ENCODE assay signal across 8 cellular contexts in the genomic region with DNA sequence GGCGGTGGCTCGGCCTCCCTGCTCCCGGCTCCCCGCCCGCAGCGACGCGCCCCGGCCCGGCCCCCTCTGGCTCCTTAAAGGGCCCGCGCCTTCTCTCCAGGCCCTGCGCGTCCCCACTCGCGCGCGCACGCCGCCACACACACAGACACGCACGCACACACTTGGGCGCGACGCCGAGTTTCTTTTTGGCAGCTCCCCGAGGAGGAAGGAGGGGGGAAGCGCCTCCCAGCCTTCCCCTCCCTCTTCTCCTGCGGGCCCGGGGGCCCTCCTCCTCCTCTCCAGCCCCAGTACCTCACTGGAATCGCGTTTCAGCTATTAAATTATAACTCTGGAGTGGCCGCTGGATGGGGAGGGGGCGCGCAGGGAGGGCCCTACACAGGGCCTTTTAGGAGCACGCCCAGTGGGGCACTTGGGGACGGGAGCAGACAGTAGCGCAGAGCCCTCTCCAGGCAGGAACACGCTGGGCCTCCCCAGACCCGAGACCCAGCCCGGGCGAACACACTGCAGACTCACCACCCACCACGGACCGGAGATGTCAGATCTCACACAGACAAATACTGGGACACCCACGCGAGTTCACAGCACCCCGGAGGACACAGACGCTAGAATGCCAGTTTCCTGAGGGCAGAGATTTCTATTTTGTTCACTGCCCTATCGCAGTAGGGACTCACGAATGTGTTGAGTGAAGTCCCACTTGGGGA. TPM values are rescaled to one million over a fixed set of nuclear protein-coding genes. Genes with fewer than 3 reads are reported as not detected.
DNase-seq lines count a peak whose midpoint lies in the region; ATAC-seq and TF ChIP-seq lines count a peak whose summit lies in the region.

No MANE protein-coding gene starts in this region.

- intact Hi-C loops in heart left ventricle (cut with DNase I) (loop anchor here (1.0 to 10.0 kb wide), 20 partner anchors 49 to 533 kb away; no protein-coding TSS in a partner anchor), posterior cingulate gyrus (cut with DNase I) (loop anchor here (1.0 to 10.0 kb wide), 5 partner anchors 49 to 199 kb away; no protein-coding TSS in a partner anchor)

- no peaks in the 10 kb centered on the region for H3K27me3 Mint-ChIP-seq in type B pancreatic cell

- H3K27me3 ChIP-seq in heart left ventricle = no peaks in the 10 kb centered on the region

- peak overlapping the region; percentile 77 for H3K27ac ChIP-seq in adipose tissue (ENCODE audit: low read depth, low read length)
- H3K27ac ChIP-seq in heart left ventricle = peak overlapping the region; percentile 66 to 99 (median 92)

- H3K4me3 ChIP-seq in heart left ventricle = peak overlapping the region in 11 of 12 donors; percentile 24 to 99 (median 47)

- H3K9me3 ChIP-seq in heart left ventricle = no peaks in the 10 kb centered on the region

- H3K4me3 Mint-ChIP-seq in type B pancreatic cell = peak overlapping the region; percentile 89

- H3K9me3 Mint-ChIP-seq in type B pancreatic cell = no peaks in the 10 kb centered on the region

- TF ChIP-seq POLR2A in heart left ventricle (IDR thresholded peaks at IDR 0.05) = no peak

- H3K36me3 Mint-ChIP-seq in type B pancreatic cell = no peaks in the 10 kb centered on the region

- TF ChIP-seq CTCF in heart left ventricle (IDR thresholded peaks at IDR 0.05) (peak in 1 of 12 donors; percentile 16), type B pancreatic cell (conservative IDR thresholded peaks at IDR 0.05) (no peak)

- H3K4me1 ChIP-seq in heart left ventricle = peaks cover 0 to 53% (median 43%) of the 10 kb centered on the region in 12 donors

- WGBS in adipose tissue, 3 donors = 1 to 7% (median 2%) methylated on average over 33 to 50 of the region's 50 CpGs
- 0 to 1% (median 0%) methylated on average over 15 to 50 of the region's 50 CpGs for WGBS in heart left ventricle, 4 donors

- peak overlapping the region; percentile 89 for H3K27ac Mint-ChIP-seq in type B pancreatic cell

- ATAC-seq in HG02571 (IDR thresholded peaks at IDR 0.05; ENCODE audit: unreplicated experiment) (peak; percentile 55), heart left ventricle (peak; percentile 79 to 90 (median 86))

- peak; percentile 91 for DNase-seq in GM04504 (ENCODE audit: low read depth)
- peak; percentile 64 for DNase-seq in NCI-H1092 treated with DMSO at 0.1 percent for 48 hours (lab: John Stamatoyannopoulos, UW)
- peak; percentile 76 for DNase-seq in T follicular helper cell (ENCODE audit: low read depth)
- peak; percentile 96 to 98 (median 96) for DNase-seq in heart left ventricle
- DNase-seq in posterior cingulate gyrus = peak; percentile 77 to 99 (median 92)
- DNase-seq in type B pancreatic cell (ENCODE audit: extremely low spot score, unreplicated experiment) = peak; percentile 89

- peaks cover 35% of the 10 kb centered on the region for H3K4me1 Mint-ChIP-seq in type B pancreatic cell (ENCODE audit: unreplicated experiment)

- peaks cover 0 to 2% (median 0%) of the 10 kb centered on the region in 9 donors for H3K36me3 ChIP-seq in heart left ventricle

RNA-seq across cellular contexts. Expression of a gene that starts 0.4 kb away (rescaled TPM):
- polyA plus RNA-seq in adipose tissue (10 to 100 TPM; 28.7 to 74.3 (median 63.1) TPM), heart left ventricle (10 to 100 TPM; 62.1 to 67.0 TPM)
- total RNA-seq in heart left ventricle (100 to 1,000 TPM in 8 of 9 donors, 10 to 100 TPM in 1; 66.9 to 184 (median 132) TPM), type B pancreatic cell (ENCODE audit: low replicate concordance) (219 and 227 TPM in 2 replicates)

Comparison
In these comparisons a context has a peak if more than half of its experiments do, and no peak if none do; other contexts are left out.
1. Peak in every context shown above with its lines: DNase-seq, ATAC-seq, H3K4me3 ChIP-seq and H3K27ac ChIP-seq.